1 cellular context compared by ENCODE assay signal in the genomic region with DNA sequence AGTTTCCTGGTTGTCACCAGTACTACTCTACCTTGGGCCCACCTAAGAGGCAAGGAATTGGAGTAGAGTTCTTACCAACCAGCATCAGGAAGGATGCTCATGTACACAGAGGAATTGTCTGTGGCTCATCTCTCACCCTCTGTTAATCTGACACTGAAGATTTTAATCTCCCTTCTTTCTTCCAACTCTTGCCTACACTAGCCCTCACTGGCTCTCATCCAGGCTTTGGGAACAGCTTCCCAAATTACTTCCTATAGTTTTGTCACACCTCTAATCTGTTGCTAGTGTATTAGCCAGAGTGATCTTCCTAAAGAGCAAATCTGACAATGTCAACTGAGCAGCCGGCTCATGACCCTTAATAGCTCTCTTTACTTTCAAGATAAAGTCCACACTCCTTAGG.
TF ChIP-seq lines count a peak whose summit lies in the region.

No MANE protein-coding gene starts in this region.

TF ChIP-seq in K562, 482 proteins besides CTCF, POLR2A, EP300 and RAD21:
- TF ChIP-seq NR2C1 (IDR thresholded peaks at IDR 0.05): no peak
- 0 out of 2 replicates have a peak, but pooled peaks have one; percentile 42 for TF ChIP-seq NR2C1 (tag; IDR thresholded peaks at IDR 0.05)
- TF ChIP-seq CTBP1 (IDR thresholded peaks at IDR 0.05; ENCODE audit: borderline replicate concordance): peak; percentile 53; the same call in 1 of the 2 replicates
- TF ChIP-seq MTA3 (IDR thresholded peaks at IDR 0.05; ENCODE audit: borderline replicate concordance): 0 out of 2 replicates have a peak, but pooled peaks have one; percentile 24
- TF ChIP-seq BACH1 (tag; IDR thresholded peaks at IDR 0.05): 0 out of 2 replicates have a peak, but pooled peaks have one; percentile 22
- TF ChIP-seq, protein P1, sequence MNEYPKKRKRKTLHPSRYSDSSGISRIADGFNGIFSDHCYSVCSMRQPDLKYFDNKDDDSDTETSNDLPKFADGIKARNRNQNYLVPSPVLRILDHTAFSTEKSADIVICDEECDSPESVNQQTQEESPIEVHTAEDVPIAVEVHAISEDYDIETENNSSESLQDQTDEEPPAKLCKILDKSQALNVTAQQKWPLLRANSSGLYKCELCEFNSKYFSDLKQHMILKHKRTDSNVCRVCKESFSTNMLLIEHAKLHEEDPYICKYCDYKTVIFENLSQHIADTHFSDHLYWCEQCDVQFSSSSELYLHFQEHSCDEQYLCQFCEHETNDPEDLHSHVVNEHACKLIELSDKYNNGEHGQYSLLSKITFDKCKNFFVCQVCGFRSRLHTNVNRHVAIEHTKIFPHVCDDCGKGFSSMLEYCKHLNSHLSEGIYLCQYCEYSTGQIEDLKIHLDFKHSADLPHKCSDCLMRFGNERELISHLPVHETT (CRISPR knock-in tag; conservative IDR thresholded peaks at IDR 0.05 in 1 of 2, IDR thresholded peaks at IDR 0.05 in 1 of 2): peak in 1 of 2 experiments; percentile 43; a peak in 1 of 4 replicates
- TF ChIP-seq ZNF766 (CRISPR knock-in tag; conservative IDR thresholded peaks at IDR 0.05): peak; percentile 20; the same call in 1 of the 2 replicates
- TF ChIP-seq RAD51 (IDR thresholded peaks at IDR 0.05; ENCODE audit: borderline replicate concordance, low read depth): no peak
- 0 out of 4 replicates have a peak, but pooled peaks of 1 of the 2 experiments have one; percentile 4 for TF ChIP-seq TEAD1 (CRISPR knock-in tag; IDR thresholded peaks at IDR 0.05)
- TF ChIP-seq FOXK2 (conservative IDR thresholded peaks at IDR 0.05 in 1 of 2, IDR thresholded peaks at IDR 0.05 in 1 of 2; ENCODE audit: low read depth in 2 of 2): 0 out of 4 replicates have a peak, but pooled peaks of 1 of the 2 experiments have one; percentile 16
- TF ChIP-seq NR2C2 (CRISPR knock-in tag; IDR thresholded peaks at IDR 0.05): no peak
- peak; percentile 25; the same call in 1 of the 2 replicates for TF ChIP-seq NR2C2 (tag; IDR thresholded peaks at IDR 0.05)
- TF ChIP-seq HDAC1 (IDR thresholded peaks at IDR 0.05): 0 out of 4 replicates have a peak, but pooled peaks of 1 of the 2 experiments have one; percentile 24
- TF ChIP-seq STAT5B (CRISPR knock-in tag; IDR thresholded peaks at IDR 0.05): no peak
- 0 out of 4 replicates have a peak, but pooled peaks of 1 of the 2 experiments have one; percentile 34 for TF ChIP-seq RCOR1 (IDR thresholded peaks at IDR 0.05; ENCODE audit: borderline replicate concordance in 1 of 2, low read depth in 2 of 2, low read length in 2 of 2)
- TF ChIP-seq ZNF408 (CRISPR knock-in tag; IDR thresholded peaks at IDR 0.05; ENCODE audit: low read depth): no peak
- no peak for TF ChIP-seq NCOA4 (IDR thresholded peaks at IDR 0.05; ENCODE audit: partially characterized antibody)
- TF ChIP-seq ZNF197 (CRISPR knock-in tag; IDR thresholded peaks at IDR 0.05; ENCODE audit: low read depth): peak; percentile 2; the same call in 1 of the 2 replicates
